In genomic region chr1:115495111-115495510, GRCh38 we compare ENCODE assay signal across 23 cellular contexts.
"Had no signal": no experiment of that assay in that cellular context is flagged by ENCODE, and none has a peak within 500 bp of the region (broad histone marks: within the 10 kb centered on the region; RNA-seq: fewer than 3 reads in every experiment).

No MANE protein-coding gene starts in this region.

- H3K9me3 Mint-ChIP-seq: activated CD4-positive, alpha-beta memory T cell treated with anti-CD3 and anti-CD28 coated beads, Interleukin-2, amount 10 ng/mL, durations not matched to agents 7 days and 5 days; activated CD4-positive, alpha-beta T cell treated with anti-CD3 and anti-CD28 coated beads, Interleukin-2, amount 10 ng/mL, durations not matched to agents 24 days and 14 days; activated naive CD4-positive, alpha-beta T cell treated with anti-CD3 and anti-CD28 coated beads, Interleukin-2, amount 50 U/mL, for 24 hours; brain; dendritic cell treated with granulocyte-macrophage colony-stimulating factor and Interleukin-4, amounts not matched to agents 40 ng/mL and 50 ng/mL, for 4 days; natural killer cell treated with Interleukin-12 subunit alpha and Interleukin-12 subunit beta and Interleukin-15 and Interleukin-18, amount 100 ng/mL, for 72 hours had no signal

- H3K27me3 Mint-ChIP-seq: activated CD4-positive, alpha-beta memory T cell treated with anti-CD3 and anti-CD28 coated beads, Interleukin-2, amount 10 ng/mL, durations not matched to agents 7 days and 5 days; activated CD4-positive, alpha-beta T cell treated with anti-CD3 and anti-CD28 coated beads, Interleukin-2, amount 10 ng/mL, durations not matched to agents 24 days and 14 days; activated naive CD4-positive, alpha-beta T cell treated with anti-CD3 and anti-CD28 coated beads, Interleukin-2, amount 50 U/mL, for 24 hours; dendritic cell treated with granulocyte-macrophage colony-stimulating factor and Interleukin-4, amounts not matched to agents 40 ng/mL and 50 ng/mL, for 4 days; stimulated activated naive B cell treated with anti-CD40 and anti-IgM and Interleukin-4, amounts not matched to agents 10 μg/mL and 1 μg/mL and 100 μg/mL, for 72 hours had no signal

- H3K27ac ChIP-seq: left lung, upper lobe of left lung, VCaP had no signal

- H3K4me3 ChIP-seq: left lung, smooth muscle cell, upper lobe of left lung had no signal

- H3K4me3 Mint-ChIP-seq: activated CD4-positive, alpha-beta memory T cell treated with anti-CD3 and anti-CD28 coated beads, Interleukin-2, amount 10 ng/mL, durations not matched to agents 7 days and 5 days; activated CD4-positive, alpha-beta T cell treated with anti-CD3 and anti-CD28 coated beads, Interleukin-2, amount 10 ng/mL, durations not matched to agents 24 days and 14 days; activated naive CD4-positive, alpha-beta T cell treated with anti-CD3 and anti-CD28 coated beads, Interleukin-2, amount 50 U/mL, for 24 hours; brain; dendritic cell treated with granulocyte-macrophage colony-stimulating factor and Interleukin-4, amounts not matched to agents 40 ng/mL and 50 ng/mL, for 4 days; natural killer cell treated with Interleukin-12 subunit alpha and Interleukin-12 subunit beta and Interleukin-15 and Interleukin-18, amount 100 ng/mL, for 72 hours; stimulated activated naive B cell treated with anti-CD40 and anti-IgM and Interleukin-4, amounts not matched to agents 10 μg/mL and 1 μg/mL and 100 μg/mL, for 72 hours had no signal

- H3K27me3 ChIP-seq: left lung, upper lobe of left lung had no signal

- FAIRE-seq: endometrium had no signal

- H3K36me3 Mint-ChIP-seq: activated naive CD4-positive, alpha-beta T cell treated with anti-CD3 and anti-CD28 coated beads, Interleukin-2, amount 50 U/mL, for 24 hours; brain; natural killer cell treated with Interleukin-12 subunit alpha and Interleukin-12 subunit beta and Interleukin-15 and Interleukin-18, amount 100 ng/mL, for 72 hours; stimulated activated naive B cell treated with anti-CD40 and anti-IgM and Interleukin-4, amounts not matched to agents 10 μg/mL and 1 μg/mL and 100 μg/mL, for 72 hours had no signal

- DNase-seq: activated CD4-positive, alpha-beta memory T cell treated with anti-CD3 and anti-CD28 coated beads, Interleukin-2, amount 10 ng/mL, durations not matched to agents 7 days and 5 days; activated CD4-positive, alpha-beta T cell treated with anti-CD3 and anti-CD28 coated beads, Interleukin-2, amount 10 ng/mL, durations not matched to agents 24 days and 14 days; activated gamma-delta T cell treated with Interleukin-2 at 50 U/mL for 16 hours; anterior cingulate cortex; effector CD4-positive, alpha-beta T cell; kidney glomerular epithelial cell; left lung; midbrain; posterior cingulate gyrus; stimulated activated CD4-positive, alpha-beta T cell treated with anti-CD3 and anti-CD28 coated beads, Interleukin-15, amount 100 ng/mL, for 24 hours; stimulated activated naive B cell treated with anti-CD40 and anti-IgM and Interleukin-4, amounts not matched to agents 10 μg/mL and 1 μg/mL and 100 μg/mL, for 72 hours; SW 1271; T-helper 2 cell; upper lobe of left lung had no signal

- H3K4me1 ChIP-seq: left lung, upper lobe of left lung had no signal

- ATAC-seq: activated CD4-positive, CD25-positive, alpha-beta regulatory T cell treated with anti-CD3 and anti-CD28 coated beads, Interleukin-2, amount 50 U/mL, for 24 hours; left lung; natural killer cell treated with Interleukin-12 subunit alpha and Interleukin-12 subunit beta and Interleukin-15 and Interleukin-18, amount 100 ng/mL, for 72 hours; sciatic nerve; stimulated activated naive B cell treated with anti-CD40 and anti-IgM and Interleukin-4, amounts not matched to agents 10 μg/mL and 1 μg/mL and 100 μg/mL, for 72 hours had no signal

- H3K27ac Mint-ChIP-seq: activated CD4-positive, alpha-beta memory T cell treated with anti-CD3 and anti-CD28 coated beads, Interleukin-2, amount 10 ng/mL, durations not matched to agents 7 days and 5 days; activated CD4-positive, alpha-beta T cell treated with anti-CD3 and anti-CD28 coated beads, Interleukin-2, amount 10 ng/mL, durations not matched to agents 24 days and 14 days; activated naive CD4-positive, alpha-beta T cell treated with anti-CD3 and anti-CD28 coated beads, Interleukin-2, amount 50 U/mL, for 24 hours; brain; dendritic cell treated with granulocyte-macrophage colony-stimulating factor and Interleukin-4, amounts not matched to agents 40 ng/mL and 50 ng/mL, for 4 days; natural killer cell treated with Interleukin-12 subunit alpha and Interleukin-12 subunit beta and Interleukin-15 and Interleukin-18, amount 100 ng/mL, for 72 hours; stimulated activated naive B cell treated with anti-CD40 and anti-IgM and Interleukin-4, amounts not matched to agents 10 μg/mL and 1 μg/mL and 100 μg/mL, for 72 hours had no signal

- H3K9me3 ChIP-seq: left lung, upper lobe of left lung had no signal

- H3K4me2 ChIP-seq: smooth muscle cell had no signal

- H3K4me1 Mint-ChIP-seq: activated CD4-positive, alpha-beta memory T cell treated with anti-CD3 and anti-CD28 coated beads, Interleukin-2, amount 10 ng/mL, durations not matched to agents 7 days and 5 days; activated CD4-positive, alpha-beta T cell treated with anti-CD3 and anti-CD28 coated beads, Interleukin-2, amount 10 ng/mL, durations not matched to agents 24 days and 14 days; activated naive CD4-positive, alpha-beta T cell treated with anti-CD3 and anti-CD28 coated beads, Interleukin-2, amount 50 U/mL, for 24 hours; brain; stimulated activated naive B cell treated with anti-CD40 and anti-IgM and Interleukin-4, amounts not matched to agents 10 μg/mL and 1 μg/mL and 100 μg/mL, for 72 hours had no signal
